21 cellular contexts compared by ENCODE assay signal in the genomic region with DNA sequence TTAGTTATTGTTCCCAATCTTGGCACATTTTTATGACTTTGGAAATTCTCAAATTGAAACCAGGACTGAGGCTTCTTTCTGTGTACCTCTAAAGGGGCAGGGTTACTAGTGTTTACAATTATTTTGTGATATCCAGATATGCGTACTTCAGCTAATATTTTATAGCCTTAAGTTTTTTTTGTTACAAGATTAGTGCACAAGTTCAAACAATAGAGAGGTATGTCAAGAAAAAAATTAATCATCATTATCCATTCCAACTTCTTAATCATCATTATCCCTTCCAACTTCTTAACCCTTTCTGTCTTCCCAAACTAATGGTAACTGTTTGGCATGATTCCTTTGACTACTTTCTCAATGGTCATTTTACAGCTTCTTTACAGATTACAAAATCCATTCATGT.
"Had no signal": no experiment of that assay in that cellular context is flagged by ENCODE, and none has a peak within 500 bp of the region (broad histone marks: within the 10 kb centered on the region; RNA-seq: fewer than 3 reads in every experiment).

No MANE protein-coding gene starts in this region.

- DNase-seq: activated CD4-positive, alpha-beta T cell treated with anti-CD3 and anti-CD28 coated beads, Interleukin-2, amount 50 U/mL, for 1 hour; activated CD4-positive, CD25-positive, alpha-beta regulatory T cell treated with anti-CD3 and anti-CD28 coated beads, Interleukin-2, amount 50 U/mL, for 72 hours; activated CD8-positive, alpha-beta memory T cell treated with anti-CD3 and anti-CD28 coated beads for 24 hours; activated CD8-positive, alpha-beta memory T cell treated with anti-CD3 and anti-CD28 coated beads, Interleukin-2, amount 50 U/mL, for 48 hours; activated effector memory CD4-positive, alpha-beta T cell treated with anti-CD3 and anti-CD28 coated beads, Interleukin-2, amount 50 U/mL, for 16 hours; activated naive CD4-positive, alpha-beta T cell treated with anti-CD3 and anti-CD28 coated beads, Interleukin-2, amount 50 U/mL, for 16 hours; activated T-cell treated with anti-CD3 and anti-CD28 coated beads, Interleukin-2, amount 50 U/mL, for 48 hours; aorta; effector memory CD4-positive, alpha-beta T cell; heart right ventricle; immature natural killer cell; stimulated activated CD4-positive, alpha-beta T cell treated with anti-CD3 and anti-CD28 coated beads, Interleukin-12 subunit alpha, Interleukin-12 subunit beta, amount 100 ng/mL, for 4 hours; stimulated activated CD4-positive, alpha-beta T cell treated with anti-CD3 and anti-CD28 coated beads, Interleukin-1b, Interleukin-23, amount 100 ng/mL, for 48 hours; stimulated activated CD8-positive, alpha-beta memory T cell treated with anti-CD3 and anti-CD28 coated beads, Interleukin-4, amount 100 ng/mL, for 48 hours; stimulated activated naive CD4-positive, alpha-beta T cell; SW 1271; T-helper 2 cell had no signal

- H3K9me3 ChIP-seq: breast epithelium, heart right ventricle, tibial nerve had no signal

- H3K4me3 ChIP-seq: breast epithelium, heart right ventricle, tibial nerve had no signal

- H3K27me3 ChIP-seq: breast epithelium, heart right ventricle, tibial nerve had no signal

- H3K27ac ChIP-seq: VCaP had no signal

- H3K36me3 ChIP-seq: breast epithelium, heart right ventricle, tibial nerve had no signal

- ATAC-seq: heart right ventricle; natural killer cell treated with Interleukin-12 subunit alpha and Interleukin-12 subunit beta and Interleukin-15 and Interleukin-18, amount 100 ng/mL, for 72 hours had no signal

- H3K4me1 ChIP-seq: breast epithelium had no signal
